ENCODE assay signal across 15 cellular contexts in the genomic region with DNA sequence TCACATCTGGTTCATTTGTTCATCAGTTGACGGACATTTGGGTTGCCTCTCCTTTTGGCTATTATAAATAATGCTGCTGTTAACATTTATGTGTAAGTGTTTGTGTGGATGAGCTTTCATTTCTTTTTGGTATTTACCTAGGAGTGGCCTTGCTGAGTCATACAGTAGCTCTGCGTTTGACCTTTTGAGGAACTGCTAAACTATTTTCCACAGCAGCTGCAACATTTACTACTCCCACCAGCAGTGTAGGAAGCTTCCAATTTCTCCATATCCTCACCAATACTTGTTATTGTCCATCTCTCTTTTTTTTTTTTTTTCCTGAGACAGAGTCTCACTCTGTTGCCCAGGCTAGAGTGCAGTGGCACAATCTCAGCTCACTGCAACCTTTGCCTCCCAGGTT. TPM values are rescaled to one million over a fixed set of nuclear protein-coding genes. Genes with fewer than 3 reads are reported as not detected.
DNase-seq lines count a peak whose midpoint lies in the region; TF ChIP-seq lines count a peak whose summit lies in the region.
"Had no signal": no experiment of that assay in that cellular context is flagged by ENCODE, and none has a peak within 500 bp of the region (broad histone marks: within the 10 kb centered on the region; RNA-seq: fewer than 3 reads in every experiment).

No MANE protein-coding gene starts in this region.

- H3K36me3 Mint-ChIP-seq in CD8-positive, alpha-beta memory T cell, result no peaks in the 10 kb centered on the region
- H3K36me3 Mint-ChIP-seq in activated T-cell treated with anti-CD3 and anti-CD28 coated beads, Interleukin-2, amount 50 U/mL, for 24 hours (ENCODE audit: low read depth), result no peaks in the 10 kb centered on the region

- H3K9me3 Mint-ChIP-seq in CD8-positive, alpha-beta memory T cell, result no peaks in the 10 kb centered on the region
- H3K9me3 Mint-ChIP-seq in activated T-cell treated with anti-CD3 and anti-CD28 coated beads, Interleukin-2, amount 50 U/mL, for 24 hours, result no peaks in the 10 kb centered on the region

- no peak overlapping the region for H3K27ac Mint-ChIP-seq in CD8-positive, alpha-beta memory T cell
- H3K27ac Mint-ChIP-seq in activated T-cell treated with anti-CD3 and anti-CD28 coated beads, Interleukin-2, amount 50 U/mL, for 24 hours, result no peak overlapping the region

- H3K36me3 ChIP-seq in HEK293 (ENCODE audit: control insufficient read depth in 2 of 2, insufficient read depth in 1 of 2, low read length in 2 of 2), result no peaks in the 10 kb centered on the region
- no peaks in the 10 kb centered on the region for H3K36me3 ChIP-seq in CD8-positive, alpha-beta memory T cell (ENCODE audit: insufficient read depth, low read length)
- H3K36me3 ChIP-seq: cardiac muscle cell, SJSA1 had no signal

- H3K27ac ChIP-seq in HEK293 (ENCODE audit: extremely low read depth, low read depth, low read length), result no peak overlapping the region
- H3K27ac ChIP-seq in CD8-positive, alpha-beta memory T cell (ENCODE audit: low read depth, low read length), result no peak overlapping the region
- H3K27ac ChIP-seq: cardiac muscle cell, SJSA1 had no signal

- H3K9me3 ChIP-seq in HEK293 (ENCODE audit: control insufficient read depth, insufficient read depth, low read depth, low read length), result no peaks in the 10 kb centered on the region
- H3K9me3 ChIP-seq in CD8-positive, alpha-beta memory T cell (ENCODE audit: low read length), result no peaks in the 10 kb centered on the region
- H3K9me3 ChIP-seq: SJSA1 had no signal

- H3K4me1 ChIP-seq in HEK293 (ENCODE audit: control insufficient read depth, insufficient read depth, low read length), result no peaks in the 10 kb centered on the region
- H3K4me1 ChIP-seq in CD8-positive, alpha-beta memory T cell (ENCODE audit: insufficient read depth, low read length), result no peaks in the 10 kb centered on the region
- H3K4me1 ChIP-seq: SJSA1 had no signal

- POLR2A ChIA-PET in HEK293 (lab: Yijun Ruan, JAX), result interaction anchor here (0.6 kb wide), 1 partner anchor 8 kb away, joined by 9 read pairs; no protein-coding TSS in a partner anchor
- POLR2A ChIA-PET in CD8-positive, alpha-beta memory T cell (lab: Charles Lee), result no interaction called here

- H3K4me3 ChIP-seq in HEK293 (ENCODE audit: low read depth, low read length) (no peak overlapping the region), fibroblast of pulmonary artery (replicated peaks; ENCODE audit: low read depth, low read length) (no peak overlapping the region)
- H3K4me3 ChIP-seq in CD8-positive, alpha-beta memory T cell (ENCODE audit: low read length), result no peak overlapping the region
- H3K4me3 ChIP-seq: cardiac muscle cell, SJSA1 had no signal

- H3K4me3 Mint-ChIP-seq in CD8-positive, alpha-beta memory T cell, result no peak overlapping the region
- H3K4me3 Mint-ChIP-seq in activated T-cell treated with anti-CD3 and anti-CD28 coated beads, Interleukin-2, amount 50 U/mL, for 24 hours, result no peak overlapping the region

- peaks cover 4 to 5% of the 10 kb centered on the region in 2 donors for H3K27me3 Mint-ChIP-seq in CD8-positive, alpha-beta memory T cell
- H3K27me3 Mint-ChIP-seq in activated T-cell treated with anti-CD3 and anti-CD28 coated beads, Interleukin-2, amount 50 U/mL, for 24 hours, result no peaks in the 10 kb centered on the region

- TF ChIP-seq CTCF in HEK293 (tag by site-specific recombination; IDR thresholded peaks at IDR 0.05), result no peak
- no peak for TF ChIP-seq CTCF in fibroblast of pulmonary artery (IDR thresholded peaks at IDR 0.05; ENCODE audit: low read length, missing control alignments)

- CTCF ChIA-PET in HEK293 (lab: Yijun Ruan, JAX), result interaction anchor here (0.7 kb wide), 1 partner anchor 115 kb away, joined by 3 read pairs; no protein-coding TSS in a partner anchor
- CTCF ChIA-PET in CD8-positive, alpha-beta memory T cell (lab: Charles Lee), result no interaction called here

- no peaks in the 10 kb centered on the region for H3K27me3 ChIP-seq in CD8-positive, alpha-beta memory T cell (ENCODE audit: insufficient read depth, low read length, poor library complexity, severe bottlenecking)
- H3K27me3 ChIP-seq: cardiac muscle cell had no signal

- DNase-seq in CD1c-positive myeloid dendritic cell (ENCODE audit: extremely low spot score) (peak; percentile 79), RKO (ENCODE audit: low spot score) (peak; percentile 13), fibroblast of pulmonary artery (ENCODE audit: low read depth) (peak; percentile 19)
- DNase-seq in stimulated activated CD8-positive, alpha-beta memory T cell treated with anti-CD3 and anti-CD28 coated beads, Interleukin-4, amount 100 ng/mL, for 48 hours, result no peak
- DNase-seq in stimulated activated naive CD4-positive, alpha-beta T cell treated with Interleukin-2 at 50 U/mL for 16 hours (lab: John Stamatoyannopoulos, UW), result no peak
- no peak for DNase-seq in CD8-positive, alpha-beta memory T cell
- no peak for DNase-seq in activated T-cell treated with anti-CD3 and anti-CD28 coated beads, Interleukin-2, amount 50 U/mL, for 24 hours
- DNase-seq: activated gamma-delta T cell; DND-41; NCI-H1694 treated with DMSO at 0.1 percent for 48 hours; NCI-H774; stimulated activated CD4-positive, alpha-beta T cell treated with anti-CD3 and anti-CD28 coated beads, Interleukin-1b, Interleukin-23, amount 100 ng/mL, for 48 hours had no signal

- no peaks in the 10 kb centered on the region for H3K4me1 Mint-ChIP-seq in CD8-positive, alpha-beta memory T cell
- no peaks in the 10 kb centered on the region for H3K4me1 Mint-ChIP-seq in activated T-cell treated with anti-CD3 and anti-CD28 coated beads, Interleukin-2, amount 50 U/mL, for 24 hours (ENCODE audit: low read depth)

TF ChIP-seq in HEK293, 187 proteins besides CTCF, POLR2A, EP300 and RAD21:
- TF ChIP-seq ZNF23 (tag by site-specific recombination; IDR thresholded peaks at IDR 0.05; ENCODE audit: borderline replicate concordance), result no peak
- no peak for TF ChIP-seq ZNF423 (tag by site-specific recombination; IDR thresholded peaks at IDR 0.05)
- no peak for TF ChIP-seq ZNF843 (tag by site-specific recombination; IDR thresholded peaks at IDR 0.05)
- TF ChIP-seq ZNF404 (tag by site-specific recombination; IDR thresholded peaks at IDR 0.05), result no peak
- TF ChIP-seq ZBTB8A (tag by site-specific recombination; IDR thresholded peaks at IDR 0.05), result no peak
- no peak for TF ChIP-seq ZEB2 (tag by site-specific recombination; IDR thresholded peaks at IDR 0.05)
- TF ChIP-seq ZNF624 (tag by site-specific recombination; IDR thresholded peaks at IDR 0.05), result no peak
- TF ChIP-seq ZNF10 (tag by site-specific recombination; IDR thresholded peaks at IDR 0.05), result 0 out of 2 replicates have a peak, but pooled peaks have one; percentile 27
- TF ChIP-seq RBAK (tag by site-specific recombination; IDR thresholded peaks at IDR 0.05), result no peak
- peak; percentile 77 for TF ChIP-seq ZNF184 (tag by site-specific recombination; IDR thresholded peaks at IDR 0.05)
- TF ChIP-seq, protein P1, sequence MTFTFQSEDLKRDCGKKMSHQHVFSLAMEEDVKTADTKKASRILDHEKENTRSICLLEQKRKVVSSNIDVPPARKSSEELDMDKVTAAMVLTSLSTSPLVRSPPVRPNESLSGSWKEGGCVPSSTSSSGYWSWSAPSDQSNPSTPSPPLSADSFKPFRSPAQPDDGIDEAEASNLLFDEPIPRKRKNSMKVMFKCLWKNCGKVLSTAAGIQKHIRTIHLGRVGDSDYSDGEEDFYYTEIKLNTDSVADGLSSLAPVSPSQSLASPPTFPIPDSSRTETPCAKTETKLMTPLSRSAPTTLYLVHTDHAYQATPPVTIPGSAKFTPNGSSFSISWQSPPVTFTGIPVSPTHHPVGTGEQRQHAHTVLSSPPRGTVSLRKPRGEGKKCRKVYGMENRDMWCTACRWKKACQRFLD (tag by site-specific recombination; IDR thresholded peaks at IDR 0.05), result no peak
- no peak for TF ChIP-seq BCL6B (tag by site-specific recombination; IDR thresholded peaks at IDR 0.05)
- TF ChIP-seq, protein P2, sequence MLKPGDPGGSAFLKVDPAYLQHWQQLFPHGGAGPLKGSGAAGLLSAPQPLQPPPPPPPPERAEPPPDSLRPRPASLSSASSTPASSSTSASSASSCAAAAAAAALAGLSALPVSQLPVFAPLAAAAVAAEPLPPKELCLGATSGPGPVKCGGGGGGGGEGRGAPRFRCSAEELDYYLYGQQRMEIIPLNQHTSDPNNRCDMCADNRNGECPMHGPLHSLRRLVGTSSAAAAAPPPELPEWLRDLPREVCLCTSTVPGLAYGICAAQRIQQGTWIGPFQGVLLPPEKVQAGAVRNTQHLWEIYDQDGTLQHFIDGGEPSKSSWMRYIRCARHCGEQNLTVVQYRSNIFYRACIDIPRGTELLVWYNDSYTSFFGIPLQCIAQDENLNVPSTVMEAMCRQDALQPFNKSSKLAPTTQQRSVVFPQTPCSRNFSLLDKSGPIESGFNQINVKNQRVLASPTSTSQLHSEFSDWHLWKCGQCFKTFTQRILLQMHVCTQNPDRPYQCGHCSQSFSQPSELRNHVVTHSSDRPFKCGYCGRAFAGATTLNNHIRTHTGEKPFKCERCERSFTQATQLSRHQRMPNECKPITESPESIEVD (tag by site-specific recombination; IDR thresholded peaks at IDR 0.05), result no peak
- no peak for TF ChIP-seq KLF9 (tag by site-specific recombination; IDR thresholded peaks at IDR 0.05; ENCODE audit: low read depth)
- TF ChIP-seq ZNF138 (tag by site-specific recombination; IDR thresholded peaks at IDR 0.05; ENCODE audit: borderline replicate concordance), result no peak

RNA-seq across cellular contexts. Expression of gene PLCG2, which starts 20.7 kb away (rescaled TPM):
- total RNA-seq in CD8-positive, alpha-beta memory T cell, result 10 to 100 TPM; 14.2 to 16.2 TPM
- polyA plus RNA-seq in CD8-positive, alpha-beta memory T cell, result 5.4 TPM

Comparison
In these comparisons a context has a peak if more than half of its experiments do, and no peak if none do; other contexts are left out.
1. DNase-seq: peak in CD1c-positive myeloid dendritic cell (single experiment), RKO (single experiment) and fibroblast of pulmonary artery (single experiment); none in stimulated activated CD8-positive, alpha-beta memory T cell treated with anti-CD3 and anti-CD28 coated beads, Interleukin-4, amount 100 ng/mL, for 48 hours (single experiment), stimulated activated naive CD4-positive, alpha-beta T cell treated with Interleukin-2 at 50 U/mL for 16 hours (single experiment), CD8-positive, alpha-beta memory T cell (0 of 5) and activated T-cell treated with anti-CD3 and anti-CD28 coated beads, Interleukin-2, amount 50 U/mL, for 24 hours (single experiment).